Comparison of ENCODE assay signal across 1 cellular context in the genomic region with DNA sequence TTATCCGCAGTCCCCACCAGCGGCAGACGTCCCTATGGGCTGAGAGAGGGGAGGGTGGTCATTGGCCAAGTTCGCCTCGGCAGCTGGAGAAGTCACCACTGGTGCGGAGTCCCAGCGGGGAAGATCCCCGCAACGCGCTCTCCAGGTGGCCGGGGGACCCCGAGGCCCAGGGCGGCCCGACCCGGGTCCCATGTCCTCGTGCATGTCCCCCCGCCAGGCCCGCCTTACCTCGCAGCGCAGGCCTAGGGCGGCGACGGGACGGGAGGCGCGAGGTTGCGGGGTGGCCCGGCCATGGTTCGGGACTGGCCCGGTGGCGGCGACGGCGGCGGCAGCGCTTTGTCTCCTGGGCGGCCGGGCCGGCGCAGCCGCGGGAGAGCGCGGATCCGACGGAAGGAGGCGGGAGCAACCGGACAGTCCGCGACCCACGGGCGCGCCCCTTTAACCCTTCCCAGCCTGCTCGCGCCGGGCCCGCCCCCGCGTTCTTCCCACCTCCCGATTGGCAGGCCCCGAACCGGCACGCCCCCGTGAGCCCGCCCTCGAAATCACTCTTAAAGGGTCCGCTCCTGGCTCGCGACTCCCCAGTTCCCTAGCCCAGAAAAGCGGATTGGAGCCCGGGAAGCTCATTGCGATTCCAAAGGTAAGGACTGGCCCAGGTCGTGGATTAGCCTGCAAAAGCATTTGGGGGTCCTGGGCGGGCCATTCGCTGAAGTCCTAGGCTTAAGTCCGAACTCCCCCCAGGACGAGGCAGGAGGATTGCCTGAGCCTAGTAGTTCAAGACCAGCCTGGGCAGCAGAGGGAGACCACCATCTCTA.
TF ChIP-seq lines count a peak whose summit lies in the region.

A gene with protein sequence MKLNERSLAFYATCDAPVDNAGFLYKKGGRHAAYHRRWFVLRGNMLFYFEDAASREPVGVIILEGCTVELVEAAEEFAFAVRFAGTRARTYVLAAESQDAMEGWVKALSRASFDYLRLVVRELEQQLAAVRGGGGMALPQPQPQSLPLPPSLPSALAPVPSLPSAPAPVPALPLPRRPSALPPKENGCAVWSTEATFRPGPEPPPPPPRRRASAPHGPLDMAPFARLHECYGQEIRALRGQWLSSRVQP (minus strand): TSS at position 412 of the 812 bp plus-strand sequence. CDS start 5,668 bp downstream, outside the sequence.

TF ChIP-seq in K562, 482 proteins besides CTCF, POLR2A, EP300 and RAD21 (continued from another document and continues in another):
- peak; percentile 94 for TF ChIP-seq HMGN3 (IDR thresholded peaks at IDR 0.05; ENCODE audit: borderline replicate concordance, extremely low read depth, insufficient read length, low read depth, low read length)
- TF ChIP-seq, protein P1, sequence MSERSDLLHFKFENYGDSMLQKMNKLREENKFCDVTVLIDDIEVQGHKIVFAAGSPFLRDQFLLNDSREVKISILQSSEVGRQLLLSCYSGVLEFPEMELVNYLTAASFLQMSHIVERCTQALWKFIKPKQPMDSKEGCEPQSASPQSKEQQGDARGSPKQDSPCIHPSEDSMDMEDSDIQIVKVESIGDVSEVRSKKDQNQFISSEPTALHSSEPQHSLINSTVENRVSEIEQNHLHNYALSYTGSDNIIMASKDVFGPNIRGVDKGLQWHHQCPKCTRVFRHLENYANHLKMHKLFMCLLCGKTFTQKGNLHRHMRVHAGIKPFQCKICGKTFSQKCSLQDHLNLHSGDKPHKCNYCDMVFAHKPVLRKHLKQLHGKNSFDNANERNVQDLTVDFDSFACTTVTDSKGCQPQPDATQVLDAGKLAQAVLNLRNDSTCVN (CRISPR knock-in tag; IDR thresholded peaks at IDR 0.05): no peak
- TF ChIP-seq KLF10 (CRISPR knock-in tag; IDR thresholded peaks at IDR 0.05): no peak
- TF ChIP-seq, protein P2, sequence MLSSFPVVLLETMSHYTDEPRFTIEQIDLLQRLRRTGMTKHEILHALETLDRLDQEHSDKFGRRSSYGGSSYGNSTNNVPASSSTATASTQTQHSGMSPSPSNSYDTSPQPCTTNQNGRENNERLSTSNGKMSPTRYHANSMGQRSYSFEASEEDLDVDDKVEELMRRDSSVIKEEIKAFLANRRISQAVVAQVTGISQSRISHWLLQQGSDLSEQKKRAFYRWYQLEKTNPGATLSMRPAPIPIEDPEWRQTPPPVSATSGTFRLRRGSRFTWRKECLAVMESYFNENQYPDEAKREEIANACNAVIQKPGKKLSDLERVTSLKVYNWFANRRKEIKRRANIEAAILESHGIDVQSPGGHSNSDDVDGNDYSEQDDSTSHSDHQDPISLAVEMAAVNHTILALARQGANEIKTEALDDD (IDR thresholded peaks at IDR 0.05): no peak
- TF ChIP-seq ZNF165 (CRISPR knock-in tag; IDR thresholded peaks at IDR 0.05; ENCODE audit: borderline replicate concordance): no peak
- TF ChIP-seq, protein P3, sequence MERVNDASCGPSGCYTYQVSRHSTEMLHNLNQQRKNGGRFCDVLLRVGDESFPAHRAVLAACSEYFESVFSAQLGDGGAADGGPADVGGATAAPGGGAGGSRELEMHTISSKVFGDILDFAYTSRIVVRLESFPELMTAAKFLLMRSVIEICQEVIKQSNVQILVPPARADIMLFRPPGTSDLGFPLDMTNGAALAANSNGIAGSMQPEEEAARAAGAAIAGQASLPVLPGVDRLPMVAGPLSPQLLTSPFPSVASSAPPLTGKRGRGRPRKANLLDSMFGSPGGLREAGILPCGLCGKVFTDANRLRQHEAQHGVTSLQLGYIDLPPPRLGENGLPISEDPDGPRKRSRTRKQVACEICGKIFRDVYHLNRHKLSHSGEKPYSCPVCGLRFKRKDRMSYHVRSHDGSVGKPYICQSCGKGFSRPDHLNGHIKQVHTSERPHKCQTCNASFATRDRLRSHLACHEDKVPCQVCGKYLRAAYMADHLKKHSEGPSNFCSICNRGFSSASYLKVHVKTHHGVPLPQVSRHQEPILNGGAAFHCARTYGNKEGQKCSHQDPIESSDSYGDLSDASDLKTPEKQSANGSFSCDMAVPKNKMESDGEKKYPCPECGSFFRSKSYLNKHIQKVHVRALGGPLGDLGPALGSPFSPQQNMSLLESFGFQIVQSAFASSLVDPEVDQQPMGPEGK (CRISPR knock-in tag; IDR thresholded peaks at IDR 0.05; ENCODE audit: borderline replicate concordance): no peak
- TF ChIP-seq ZNF830 (CRISPR knock-in tag; IDR thresholded peaks at IDR 0.05): no peak
- peak; percentile 73; the same call in 1 of the 2 replicates for TF ChIP-seq ZNF431 (CRISPR knock-in tag; IDR thresholded peaks at IDR 0.05)
- TF ChIP-seq HMG20B (CRISPR knock-in tag; IDR thresholded peaks at IDR 0.05): no peak
- TF ChIP-seq PML (IDR thresholded peaks at IDR 0.05; ENCODE audit: low read length): no peak
- TF ChIP-seq HNRNPH1 (optimal IDR thresholded peaks at IDR 0.05; ENCODE audit: low read depth, low read length): no peak
- TF ChIP-seq ZNF764 (CRISPR knock-in tag; IDR thresholded peaks at IDR 0.05; ENCODE audit: low read depth): no peak
- TF ChIP-seq BCL6 (CRISPR knock-in tag; IDR thresholded peaks at IDR 0.05): no peak
- TF ChIP-seq SP1 (CRISPR knock-in tag; IDR thresholded peaks at IDR 0.05): peak; percentile 98
- no peak for TF ChIP-seq EP400 (IDR thresholded peaks at IDR 0.05)
- TF ChIP-seq, protein P4, sequence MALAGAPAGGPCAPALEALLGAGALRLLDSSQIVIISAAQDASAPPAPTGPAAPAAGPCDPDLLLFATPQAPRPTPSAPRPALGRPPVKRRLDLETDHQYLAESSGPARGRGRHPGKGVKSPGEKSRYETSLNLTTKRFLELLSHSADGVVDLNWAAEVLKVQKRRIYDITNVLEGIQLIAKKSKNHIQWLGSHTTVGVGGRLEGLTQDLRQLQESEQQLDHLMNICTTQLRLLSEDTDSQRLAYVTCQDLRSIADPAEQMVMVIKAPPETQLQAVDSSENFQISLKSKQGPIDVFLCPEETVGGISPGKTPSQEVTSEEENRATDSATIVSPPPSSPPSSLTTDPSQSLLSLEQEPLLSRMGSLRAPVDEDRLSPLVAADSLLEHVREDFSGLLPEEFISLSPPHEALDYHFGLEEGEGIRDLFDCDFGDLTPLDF (CRISPR knock-in tag; IDR thresholded peaks at IDR 0.05): no peak
- no peak for TF ChIP-seq STAT5A (IDR thresholded peaks at IDR 0.05; ENCODE audit: borderline replicate concordance, low read length)
- peak; percentile 77 for TF ChIP-seq RBFOX2 (IDR thresholded peaks at IDR 0.05; ENCODE audit: low read depth, low read length)
- no peak for TF ChIP-seq SMC3 (conservative IDR thresholded peaks at IDR 0.05; ENCODE audit: insufficient read depth, low read depth, low read length)
- TF ChIP-seq TCF7 (IDR thresholded peaks at IDR 0.05; ENCODE audit: borderline replicate concordance): 0 out of 2 replicates have a peak, but pooled peaks have one; percentile 11
- TF ChIP-seq ZSCAN29 (IDR thresholded peaks at IDR 0.05): peak; percentile 76
- TF ChIP-seq ZNF354B (CRISPR knock-in tag; IDR thresholded peaks at IDR 0.05): no peak
- TF ChIP-seq, protein P5, sequence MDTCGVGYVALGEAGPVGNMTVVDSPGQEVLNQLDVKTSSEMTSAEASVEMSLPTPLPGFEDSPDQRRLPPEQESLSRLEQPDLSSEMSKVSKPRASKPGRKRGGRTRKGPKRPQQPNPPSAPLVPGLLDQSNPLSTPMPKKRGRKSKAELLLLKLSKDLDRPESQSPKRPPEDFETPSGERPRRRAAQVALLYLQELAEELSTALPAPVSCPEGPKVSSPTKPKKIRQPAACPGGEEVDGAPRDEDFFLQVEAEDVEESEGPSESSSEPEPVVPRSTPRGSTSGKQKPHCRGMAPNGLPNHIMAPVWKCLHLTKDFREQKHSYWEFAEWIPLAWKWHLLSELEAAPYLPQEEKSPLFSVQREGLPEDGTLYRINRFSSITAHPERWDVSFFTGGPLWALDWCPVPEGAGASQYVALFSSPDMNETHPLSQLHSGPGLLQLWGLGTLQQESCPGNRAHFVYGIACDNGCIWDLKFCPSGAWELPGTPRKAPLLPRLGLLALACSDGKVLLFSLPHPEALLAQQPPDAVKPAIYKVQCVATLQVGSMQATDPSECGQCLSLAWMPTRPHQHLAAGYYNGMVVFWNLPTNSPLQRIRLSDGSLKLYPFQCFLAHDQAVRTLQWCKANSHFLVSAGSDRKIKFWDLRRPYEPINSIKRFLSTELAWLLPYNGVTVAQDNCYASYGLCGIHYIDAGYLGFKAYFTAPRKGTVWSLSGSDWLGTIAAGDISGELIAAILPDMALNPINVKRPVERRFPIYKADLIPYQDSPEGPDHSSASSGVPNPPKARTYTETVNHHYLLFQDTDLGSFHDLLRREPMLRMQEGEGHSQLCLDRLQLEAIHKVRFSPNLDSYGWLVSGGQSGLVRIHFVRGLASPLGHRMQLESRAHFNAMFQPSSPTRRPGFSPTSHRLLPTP (IDR thresholded peaks at IDR 0.05; ENCODE audit: borderline replicate concordance, extremely low read depth, insufficient read length): no peak
- TF ChIP-seq TAF7 (tag; IDR thresholded peaks at IDR 0.05): no peak
- no peak for TF ChIP-seq CHCHD3 (CRISPR knock-in tag; IDR thresholded peaks at IDR 0.05)
- peak in 1 of 2 experiments; percentile 78; a peak in 1 of 4 replicates for TF ChIP-seq TEAD1 (CRISPR knock-in tag; IDR thresholded peaks at IDR 0.05)
- no peak for TF ChIP-seq ZNF75A (CRISPR knock-in tag; IDR thresholded peaks at IDR 0.05)
- TF ChIP-seq NBN (IDR thresholded peaks at IDR 0.05; ENCODE audit: low read depth): no peak
- no peak for TF ChIP-seq ELF2 (CRISPR knock-in tag; IDR thresholded peaks at IDR 0.05)
- no peak for TF ChIP-seq SAFB2 (IDR thresholded peaks at IDR 0.05; ENCODE audit: borderline replicate concordance, low read depth, low read length, severe bottlenecking)
- TF ChIP-seq NFIX (CRISPR knock-in tag; IDR thresholded peaks at IDR 0.05; ENCODE audit: low read depth): no peak
- TF ChIP-seq, protein P6, sequence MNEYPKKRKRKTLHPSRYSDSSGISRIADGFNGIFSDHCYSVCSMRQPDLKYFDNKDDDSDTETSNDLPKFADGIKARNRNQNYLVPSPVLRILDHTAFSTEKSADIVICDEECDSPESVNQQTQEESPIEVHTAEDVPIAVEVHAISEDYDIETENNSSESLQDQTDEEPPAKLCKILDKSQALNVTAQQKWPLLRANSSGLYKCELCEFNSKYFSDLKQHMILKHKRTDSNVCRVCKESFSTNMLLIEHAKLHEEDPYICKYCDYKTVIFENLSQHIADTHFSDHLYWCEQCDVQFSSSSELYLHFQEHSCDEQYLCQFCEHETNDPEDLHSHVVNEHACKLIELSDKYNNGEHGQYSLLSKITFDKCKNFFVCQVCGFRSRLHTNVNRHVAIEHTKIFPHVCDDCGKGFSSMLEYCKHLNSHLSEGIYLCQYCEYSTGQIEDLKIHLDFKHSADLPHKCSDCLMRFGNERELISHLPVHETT (CRISPR knock-in tag; conservative IDR thresholded peaks at IDR 0.05 in 1 of 2, IDR thresholded peaks at IDR 0.05 in 1 of 2): peak in 1 of 2 experiments; percentile 88; a peak in 2 of 4 replicates
- no peak for TF ChIP-seq ZNF239 (CRISPR knock-in tag; IDR thresholded peaks at IDR 0.05)
- no peak for TF ChIP-seq IFI16 (CRISPR knock-in tag; IDR thresholded peaks at IDR 0.05)
- no peak for TF ChIP-seq MCM3 (IDR thresholded peaks at IDR 0.05)
- TF ChIP-seq MCM5 (IDR thresholded peaks at IDR 0.05; ENCODE audit: low read depth): no peak
- no peak for TF ChIP-seq ZNF780A (CRISPR knock-in tag; IDR thresholded peaks at IDR 0.05)
- TF ChIP-seq ZC3H8 (IDR thresholded peaks at IDR 0.05): no peak
- no peak for TF ChIP-seq ZNF197 (CRISPR knock-in tag; IDR thresholded peaks at IDR 0.05; ENCODE audit: low read depth)
- TF ChIP-seq MCM7 (IDR thresholded peaks at IDR 0.05): no peak
- no peak for TF ChIP-seq PHF21A (IDR thresholded peaks at IDR 0.05; ENCODE audit: borderline replicate concordance, low read depth)
- TF ChIP-seq ZNF644 (tag; IDR thresholded peaks at IDR 0.05; ENCODE audit: low read depth): no peak
- no peak for TF ChIP-seq ZNF134 (CRISPR knock-in tag; conservative IDR thresholded peaks at IDR 0.05)
- TF ChIP-seq ATF1 (CRISPR knock-in tag; IDR thresholded peaks at IDR 0.05): no peak
- peak; percentile 62 for TF ChIP-seq ATF1 (tag; IDR thresholded peaks at IDR 0.05)
- TF ChIP-seq, protein P7, sequence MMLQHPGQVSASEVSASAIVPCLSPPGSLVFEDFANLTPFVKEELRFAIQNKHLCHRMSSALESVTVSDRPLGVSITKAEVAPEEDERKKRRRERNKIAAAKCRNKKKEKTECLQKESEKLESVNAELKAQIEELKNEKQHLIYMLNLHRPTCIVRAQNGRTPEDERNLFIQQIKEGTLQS (IDR thresholded peaks at IDR 0.05): no peak
- TF ChIP-seq, protein P7 (CRISPR knock-in tag; conservative IDR thresholded peaks at IDR 0.05): no peak
- TF ChIP-seq EHMT2 (IDR thresholded peaks at IDR 0.05): no peak
- TF ChIP-seq MTA1 (IDR thresholded peaks at IDR 0.05; ENCODE audit: borderline replicate concordance): no peak
- no peak for TF ChIP-seq CAMTA2 (CRISPR knock-in tag; conservative IDR thresholded peaks at IDR 0.05)
- no peak for TF ChIP-seq FOS (IDR thresholded peaks at IDR 0.05; ENCODE audit: extremely low read depth, insufficient read length)
- no peak for TF ChIP-seq ZNF232 (CRISPR knock-in tag; IDR thresholded peaks at IDR 0.05)
- TF ChIP-seq LARP7 (IDR thresholded peaks at IDR 0.05): no peak
- TF ChIP-seq ZNF507 (tag; conservative IDR thresholded peaks at IDR 0.05): no peak
- TF ChIP-seq TRIM24 (IDR thresholded peaks at IDR 0.05): 0 out of 4 replicates have a peak, but pooled peaks of 1 of the 2 experiments have one; percentile 7
- TF ChIP-seq, protein P8, sequence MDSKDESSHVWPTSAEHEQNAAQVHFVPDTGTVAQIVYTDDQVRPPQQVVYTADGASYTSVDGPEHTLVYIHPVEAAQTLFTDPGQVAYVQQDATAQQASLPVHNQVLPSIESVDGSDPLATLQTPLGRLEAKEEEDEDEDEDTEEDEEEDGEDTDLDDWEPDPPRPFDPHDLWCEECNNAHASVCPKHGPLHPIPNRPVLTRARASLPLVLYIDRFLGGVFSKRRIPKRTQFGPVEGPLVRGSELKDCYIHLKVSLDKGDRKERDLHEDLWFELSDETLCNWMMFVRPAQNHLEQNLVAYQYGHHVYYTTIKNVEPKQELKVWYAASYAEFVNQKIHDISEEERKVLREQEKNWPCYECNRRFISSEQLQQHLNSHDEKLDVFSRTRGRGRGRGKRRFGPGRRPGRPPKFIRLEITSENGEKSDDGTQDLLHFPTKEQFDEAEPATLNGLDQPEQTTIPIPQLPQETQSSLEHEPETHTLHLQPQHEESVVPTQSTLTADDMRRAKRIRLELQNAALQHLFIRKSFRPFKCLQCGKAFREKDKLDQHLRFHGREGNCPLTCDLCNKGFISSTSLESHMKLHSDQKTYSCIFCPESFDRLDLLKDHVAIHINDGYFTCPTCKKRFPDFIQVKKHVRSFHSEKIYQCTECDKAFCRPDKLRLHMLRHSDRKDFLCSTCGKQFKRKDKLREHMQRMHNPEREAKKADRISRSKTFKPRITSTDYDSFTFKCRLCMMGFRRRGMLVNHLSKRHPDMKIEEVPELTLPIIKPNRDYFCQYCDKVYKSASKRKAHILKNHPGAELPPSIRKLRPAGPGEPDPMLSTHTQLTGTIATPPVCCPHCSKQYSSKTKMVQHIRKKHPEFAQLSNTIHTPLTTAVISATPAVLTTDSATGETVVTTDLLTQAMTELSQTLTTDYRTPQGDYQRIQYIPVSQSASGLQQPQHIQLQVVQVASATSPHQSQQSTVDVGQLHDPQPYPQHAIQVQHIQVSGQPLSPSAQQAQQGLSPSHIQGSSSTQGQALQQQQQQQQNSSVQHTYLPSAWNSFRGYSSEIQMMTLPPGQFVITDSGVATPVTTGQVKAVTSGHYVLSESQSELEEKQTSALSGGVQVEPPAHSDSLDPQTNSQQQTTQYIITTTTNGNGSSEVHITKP (IDR thresholded peaks at IDR 0.05; ENCODE audit: partially characterized antibody): peak; percentile 39
- no peak for TF ChIP-seq ZNF561 (CRISPR knock-in tag; conservative IDR thresholded peaks at IDR 0.05)
- no peak for TF ChIP-seq NFATC3 (IDR thresholded peaks at IDR 0.05)
